In the genomic region with DNA sequence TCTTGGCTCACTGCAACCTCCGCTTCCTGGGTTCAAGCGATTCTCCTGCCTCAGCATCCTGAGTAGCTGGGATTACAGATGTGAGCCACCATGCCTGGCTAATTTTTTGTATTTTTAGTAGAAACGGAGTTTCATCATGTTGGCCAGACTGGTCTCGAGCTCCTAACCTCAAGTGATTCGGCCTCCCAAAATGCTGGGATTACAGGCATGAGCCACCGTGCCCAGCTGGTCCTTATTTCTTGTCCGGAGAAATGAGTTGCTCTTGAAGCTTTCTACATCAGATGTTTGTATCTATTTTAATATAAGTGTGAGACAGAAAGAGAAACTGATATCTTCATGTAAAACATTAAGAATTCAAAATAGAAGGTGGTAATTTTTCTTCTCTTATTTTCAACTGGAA, we compare ENCODE assay signal across 11 cellular contexts. TPM values are rescaled to one million over a fixed set of nuclear protein-coding genes. Genes with fewer than 3 reads are reported as not detected.
"Had no signal": no experiment of that assay in that cellular context is flagged by ENCODE, and none has a peak within 500 bp of the region (broad histone marks: within the 10 kb centered on the region; RNA-seq: fewer than 3 reads in every experiment).

No MANE protein-coding gene starts in this region.

RNA-seq across cellular contexts. Expression of gene KCTD4, which starts 43.9 kb away (rescaled TPM):
- total RNA-seq: natural killer cell, ovary, progenitor cell of endocrine pancreas, psoas muscle, right lobe of liver, smooth muscle cell, spleen, testis, upper lobe of right lung, uterus had no signal
- polyA plus RNA-seq: ovary, smooth muscle cell, thymus had no signal
